In the genomic region with DNA sequence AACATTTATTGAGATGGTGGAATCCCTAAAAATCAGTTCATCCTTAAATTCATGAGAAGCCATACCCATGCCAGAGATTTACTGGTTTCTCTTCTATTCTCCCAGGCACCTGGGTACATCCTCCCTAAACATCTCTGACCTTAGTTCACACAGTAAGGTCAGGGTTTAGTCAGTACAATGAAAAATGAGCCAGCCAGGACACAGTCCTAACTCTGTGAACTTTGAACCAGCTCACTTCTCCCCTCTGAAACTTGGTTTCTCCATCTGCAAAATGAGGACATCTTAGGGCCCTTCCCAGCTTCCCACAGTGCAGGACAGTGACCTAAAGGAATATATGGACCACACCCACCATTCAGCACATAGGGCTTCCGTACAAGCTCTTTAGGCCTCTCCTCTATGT, we compare ENCODE assay signal across 10 cellular contexts. TPM values are rescaled to one million over a fixed set of nuclear protein-coding genes. Genes with fewer than 3 reads are reported as not detected.
DNase-seq lines count a peak whose midpoint lies in the region; ATAC-seq, FAIRE-seq and TF ChIP-seq lines count a peak whose summit lies in the region.
"Had no signal": no experiment of that assay in that cellular context is flagged by ENCODE, and none has a peak within 500 bp of the region (broad histone marks: within the 10 kb centered on the region; RNA-seq: fewer than 3 reads in every experiment).

No MANE protein-coding gene starts in this region.

- H3K4me2 ChIP-seq in Loucy (ENCODE audit: low read depth, low read length, poor library complexity, severe bottlenecking) (peak overlapping the region; percentile 88), K562 (ENCODE audit: insufficient read depth, low read length) (peak overlapping the region; percentile 99)

- H3K36me3 ChIP-seq in GM06990 (ENCODE audit: control insufficient read depth, insufficient read depth, low read length) (peaks cover 33% of the 10 kb centered on the region), Loucy (ENCODE audit: insufficient read depth, low read length) (peaks cover 4% of the 10 kb centered on the region; the same call in 1 of the 2 replicates), K562 (ENCODE audit: control insufficient read depth, insufficient read depth, low read length) (peaks cover 81% of the 10 kb centered on the region)

- H3K27ac ChIP-seq in K562 (ENCODE audit: extremely low read depth, low read depth, low read length): no peak overlapping the region

- POLR2A ChIA-PET in K562 (lab: Yijun Ruan, JAX): interaction anchor here (1.1 to 2.2 kb wide), 2 partner anchors 9 to 10 kb away, joined by 3 to 12 read pairs; no protein-coding TSS in a partner anchor

- H3K79me2 ChIP-seq in Loucy (ENCODE audit: insufficient read depth, low read length) (peaks cover 37% of the 10 kb centered on the region), K562 (ENCODE audit: control insufficient read depth, insufficient read depth, low read length) (peaks cover 58% of the 10 kb centered on the region)

- FAIRE-seq in K562 (lab: Jason Lieb, UNC): no peak

- peaks cover 8% of the 10 kb centered on the region for H3K36me3 Mint-ChIP-seq in neural crest cell (ENCODE audit: low read depth)

- DNase-seq in GM06990 (ENCODE audit: extremely low read depth, insufficient read length) (no peak), K562 (ENCODE audit: extremely low read depth in 1 of 4, low spot score in 3 of 4) (no peak), neural crest cell (ENCODE audit: low read depth, low spot score) (no peak), hypothalamus (lab: John Stamatoyannopoulos, UW) (no peak), AG08395 (ENCODE audit: low spot score) (no peak), NCI-H1092 treated with DMSO at 0.1 percent for 48 hours (lab: John Stamatoyannopoulos, UW) (no peak)
- DNase-seq: EL, H7, NCI-H1105 treated with DMSO at 0.1 percent for 48 hours had no signal

- 0% methylated on average over 1 of the region's 1 CpG for WGBS in K562 (ENCODE audit: insufficient coverage, low coverage, missing lambda C conversion rate)

- no peak for TF ChIP-seq RAD21 in K562 (CRISPR knock-in tag; conservative IDR thresholded peaks at IDR 0.05 in 1 of 2, IDR thresholded peaks at IDR 0.05 in 1 of 2)

- no peaks in the 10 kb centered on the region for H3K9me3 Mint-ChIP-seq in neural crest cell

- H3K9ac ChIP-seq in Loucy (ENCODE audit: low read depth, low read length, poor library complexity, severe bottlenecking): peak overlapping the region; percentile 87
- peak overlapping the region; percentile 65 to 96; a peak in 3 of 4 replicates for H3K9ac ChIP-seq in K562 (ENCODE audit: insufficient read depth in 1 of 2, low read depth in 2 of 2, low read length in 2 of 2)

- no peak for ATAC-seq in K562

- no peaks in the 10 kb centered on the region for H3K27me3 Mint-ChIP-seq in neural crest cell (ENCODE audit: low read depth)

- peak overlapping the region; percentile 58 for H3K4me3 Mint-ChIP-seq in neural crest cell

- no TSS peak for BruUV-seq in K562 (replicated peaks; lab: Mats Ljungman, UMichigan)

- H3K9me3 ChIP-seq in Loucy (ENCODE audit: insufficient read depth, low read depth, low read length) (no peaks in the 10 kb centered on the region), K562 (replicated peaks; ENCODE audit: control insufficient read depth, insufficient read depth, low read depth, low read length) (no peaks in the 10 kb centered on the region)

- peaks cover 33% of the 10 kb centered on the region for H3K4me1 Mint-ChIP-seq in neural crest cell

- TF ChIP-seq CTCF in GM06990 (IDR thresholded peaks at IDR 0.05; ENCODE audit: insufficient read depth, low read length, poor library complexity, severe bottlenecking): no peak
- no peak for TF ChIP-seq CTCF in Loucy (conservative IDR thresholded peaks at IDR 0.05; ENCODE audit: low read length)
- no peak for TF ChIP-seq CTCF in K562 (IDR thresholded peaks at IDR 0.05 in 2 of 3, conservative IDR thresholded peaks at IDR 0.05 in 1 of 3; ENCODE audit: insufficient read depth in 2 of 3, low read depth in 1 of 3, low read length in 3 of 3)
- TF ChIP-seq CTCF in neural crest cell (conservative IDR thresholded peaks at IDR 0.05): no peak

- H3K9me1 ChIP-seq in K562 (ENCODE audit: control insufficient read depth, insufficient read depth, low read length): no peaks in the 10 kb centered on the region

- in situ Hi-C loops in K562 (cut with MboI): no loop called here

- no peaks in the 10 kb centered on the region for H3F3A ChIP-seq in Loucy (ENCODE audit: low read depth)

- H4K20me1 ChIP-seq in Loucy (ENCODE audit: insufficient read depth, low read length, poor library complexity, severe bottlenecking): no peaks in the 10 kb centered on the region
- H4K20me1 ChIP-seq in K562 (replicated peaks; ENCODE audit: control insufficient read depth, insufficient read depth, low read length): no peaks in the 10 kb centered on the region; the same call in 1 of the 2 replicates

- H2AFZ ChIP-seq in Loucy (ENCODE audit: low read length): no peak overlapping the region
- no peak overlapping the region for H2AFZ ChIP-seq in K562 (ENCODE audit: low read depth, low read length)

- CTCF ChIA-PET in K562 (lab: Yijun Ruan, JAX; ENCODE audit: low intra/inter-chr PET ratio): no interaction called here

- H3K27me3 ChIP-seq in GM06990 (replicated peaks; ENCODE audit: control insufficient read depth, insufficient read depth, low read length): no peaks in the 10 kb centered on the region
- no peaks in the 10 kb centered on the region for H3K27me3 ChIP-seq in Loucy (ENCODE audit: insufficient read depth, low read length, poor library complexity, severe bottlenecking)
- H3K27me3 ChIP-seq in K562 (ENCODE audit: control insufficient read depth in 2 of 2, insufficient read depth in 2 of 2, low read length in 2 of 2): no peaks in the 10 kb centered on the region

- peak overlapping the region; percentile 44 for H3K27ac Mint-ChIP-seq in neural crest cell (ENCODE audit: unreplicated experiment)

- TF ChIP-seq POLR2A in K562 (conservative IDR thresholded peaks at IDR 0.05): no peak

- TF ChIP-seq EP300 in K562 (IDR thresholded peaks at IDR 0.05; ENCODE audit: low read length): no peak

- no peaks in the 10 kb centered on the region for H3K9me2 ChIP-seq in Loucy (replicated peaks; ENCODE audit: low read depth, low read length)

- peaks cover 6% of the 10 kb centered on the region for H3K4me1 ChIP-seq in Loucy (ENCODE audit: insufficient read depth, low read length, poor library complexity, severe bottlenecking)
- peaks cover 6 to 19% of the 10 kb centered on the region in 2 experiments; a peak in 4 of 5 replicates for H3K4me1 ChIP-seq in K562 (replicated peaks in 1 of 2; ENCODE audit: control insufficient read depth in 2 of 2, insufficient read depth in 2 of 2, low read length in 2 of 2)

- peak overlapping the region; percentile 100 for H3K4me3 ChIP-seq in GM06990 (replicated peaks; ENCODE audit: low read depth, low read length)
- H3K4me3 ChIP-seq in Loucy (ENCODE audit: low read length, poor library complexity, severe bottlenecking): peak overlapping the region; percentile 96
- H3K4me3 ChIP-seq in K562: peak overlapping the region; percentile 69

- intact Hi-C loops in K562 (cut with micrococcal nuclease): no loop called here

RNA-seq across cellular contexts. Expression of a gene that starts 1.9 kb away (rescaled TPM):
- 76.0 and 149 TPM in 2 replicates for total RNA-seq in K562 (2011; cell fraction: chromatin; rRNA removed; ENCODE audit: low replicate concordance)
- 135 and 143 TPM in 2 replicates for total RNA-seq in K562 (2011; cell fraction: nucleolus; rRNA removed)
- total RNA-seq in K562 (2011; cell fraction: nucleoplasm; rRNA removed): 111 and 128 TPM in 2 replicates
- 92.5 and 116 TPM in 2 replicates for total RNA-seq in K562 (2014; rRNA removed)
- 80.3 and 98.2 TPM in 2 replicates for total RNA-seq in K562 (2014; rRNA removed; fragmentation: Illumina TruSeq; extraction: Trizol)
- total RNA-seq in K562 (2015; rRNA removed; fragmentation: Illumina TruSeq; extraction: Trizol): 143 and 148 TPM in 2 replicates
- 116 and 120 TPM in 2 replicates for total RNA-seq in K562 (2021)
- polyA plus RNA-seq in K562 (2011; rRNA removed): 121 and 136 TPM in 2 replicates
- polyA plus RNA-seq in K562 (2011; cell fraction: cytosol; rRNA removed): 104 and 115 TPM in 2 replicates
- 133 and 168 TPM in 2 replicates for polyA plus RNA-seq in K562 (2011; cell fraction: nucleus; rRNA removed)
- polyA plus RNA-seq in K562 (2012): 49.6 and 125 TPM in 2 replicates
- 161 and 166 TPM in 2 replicates for polyA plus RNA-seq in K562 (2014; fragmentation: Illumina TruSeq; extraction: Trizol)
- polyA plus RNA-seq in K562 (2014; fragmentation: Nextera tagmentation; extraction: Ambion mirVana): 100 to 1,000 TPM; 183 to 342 TPM
- 174 and 221 TPM in 2 replicates for polyA plus RNA-seq in K562 (2014; rRNA removed)
- polyA minus RNA-seq in K562 (2011; rRNA and poly(A)+ RNA removed): 60.7 and 71.9 TPM in 2 replicates
- 42.1 and 58.9 TPM in 2 replicates for polyA minus RNA-seq in K562 (2011; cell fraction: cytosol; rRNA and poly(A)+ RNA removed)
- polyA minus RNA-seq in K562 (2011; cell fraction: nucleus; rRNA and poly(A)+ RNA removed): 83.7 and 100 TPM in 2 replicates
- 40.9 and 42.4 TPM in 2 replicates for total RNA-seq in neural crest cell

RNA-seq across cellular contexts. Expression of a gene that starts 2.1 kb away (rescaled TPM):
- total RNA-seq in K562 (2011; cell fraction: chromatin; rRNA removed; ENCODE audit: low replicate concordance): 8.9 and 23.0 TPM in 2 replicates
- 31.7 and 39.2 TPM in 2 replicates for total RNA-seq in K562 (2011; cell fraction: nucleolus; rRNA removed)
- total RNA-seq in K562 (2011; cell fraction: nucleoplasm; rRNA removed): 38.3 and 59.1 TPM in 2 replicates
- total RNA-seq in K562 (2014; rRNA removed) (193 and 230 TPM in 2 replicates), K562 (2014; rRNA removed; fragmentation: Illumina TruSeq; extraction: Trizol) (86.1 and 94.7 TPM in 2 replicates), K562 (2015; rRNA removed; fragmentation: Illumina TruSeq; extraction: Trizol) (161 and 163 TPM in 2 replicates), K562 (2021) (150 and 154 TPM in 2 replicates), neural crest cell (91.2 and 92.5 TPM in 2 replicates)
- polyA plus RNA-seq in K562 (2011; rRNA removed) (121 and 166 TPM in 2 replicates), K562 (2014; fragmentation: Illumina TruSeq; extraction: Trizol) (144 and 249 TPM in 2 replicates), K562 (2014; fragmentation: Nextera tagmentation; extraction: Ambion mirVana) (100 to 1,000 TPM; 232 to 235 TPM), K562 (2014; rRNA removed) (264 and 272 TPM in 2 replicates)
- polyA plus RNA-seq in K562 (2011; cell fraction: cytosol; rRNA removed): 306 and 470 TPM in 2 replicates
- polyA plus RNA-seq in K562 (2011; cell fraction: nucleus; rRNA removed): 70.5 and 75.2 TPM in 2 replicates
- 187 and 315 TPM in 2 replicates for polyA plus RNA-seq in K562 (2012)
- 38.5 and 45.4 TPM in 2 replicates for polyA minus RNA-seq in K562 (2011; rRNA and poly(A)+ RNA removed)
- 64.4 and 107 TPM in 2 replicates for polyA minus RNA-seq in K562 (2011; cell fraction: cytosol; rRNA and poly(A)+ RNA removed)
- polyA minus RNA-seq in K562 (2011; cell fraction: nucleus; rRNA and poly(A)+ RNA removed): 21.5 and 40.7 TPM in 2 replicates

RNA-seq across cellular contexts. Expression of a gene that starts 21.2 kb away (rescaled TPM):
- 0.05 and 0.53 TPM in 2 replicates for total RNA-seq in K562 (2011; cell fraction: chromatin; rRNA removed; ENCODE audit: low replicate concordance)
- not detected in 2 replicates for total RNA-seq in K562 (2011; cell fraction: nucleolus; rRNA removed)
- total RNA-seq in K562 (2011; cell fraction: nucleoplasm; rRNA removed): 0.07 and 0.08 TPM in 2 replicates
- total RNA-seq in K562 (2014; rRNA removed) (2.0 TPM in 1 of 2 replicates, not detected in the other), K562 (2014; rRNA removed; fragmentation: Illumina TruSeq; extraction: Trizol) (0.40 TPM in 1 of 2 replicates, not detected in the other), K562 (2015; rRNA removed; fragmentation: Illumina TruSeq; extraction: Trizol) (0.40 and 0.45 TPM in 2 replicates), K562 (2021) (0.38 and 1.2 TPM in 2 replicates), neural crest cell (37.2 and 40.0 TPM in 2 replicates)
- polyA plus RNA-seq in K562 (2011; rRNA removed) (0.01 and 0.11 TPM in 2 replicates), K562 (2014; fragmentation: Illumina TruSeq; extraction: Trizol) (0.69 TPM in 1 of 2 replicates, not detected in the other), K562 (2014; fragmentation: Nextera tagmentation; extraction: Ambion mirVana) (under 1 TPM; under 0.01 to 0.31 TPM), K562 (2014; rRNA removed) (not detected in 2 replicates)
- polyA plus RNA-seq in K562 (2011; cell fraction: cytosol; rRNA removed): under 0.01 TPM in 1 of 2 replicates, not detected in the other
- polyA plus RNA-seq in K562 (2011; cell fraction: nucleus; rRNA removed): 0.03 and 0.46 TPM in 2 replicates
- polyA plus RNA-seq in K562 (2012): 0.03 and 0.34 TPM in 2 replicates
- polyA minus RNA-seq in K562 (2011; rRNA and poly(A)+ RNA removed): 0.35 TPM in 1 of 2 replicates, not detected in the other
- not detected in 2 replicates for polyA minus RNA-seq in K562 (2011; cell fraction: cytosol; rRNA and poly(A)+ RNA removed)
- not detected in 2 replicates for polyA minus RNA-seq in K562 (2011; cell fraction: nucleus; rRNA and poly(A)+ RNA removed)

RNA-seq across cellular contexts. Expression of a gene that starts 24.9 kb away (rescaled TPM):
- total RNA-seq in K562 (2011; cell fraction: chromatin; rRNA removed; ENCODE audit: low replicate concordance): 94.0 and 114 TPM in 2 replicates
- 63.4 and 68.9 TPM in 2 replicates for total RNA-seq in K562 (2011; cell fraction: nucleolus; rRNA removed)
- total RNA-seq in K562 (2011; cell fraction: nucleoplasm; rRNA removed): 87.3 and 103 TPM in 2 replicates
- total RNA-seq in K562 (2014; rRNA removed) (37.4 and 48.6 TPM in 2 replicates), K562 (2014; rRNA removed; fragmentation: Illumina TruSeq; extraction: Trizol) (35.0 and 36.3 TPM in 2 replicates), K562 (2015; rRNA removed; fragmentation: Illumina TruSeq; extraction: Trizol) (39.8 and 41.8 TPM in 2 replicates), K562 (2021) (46.6 and 47.4 TPM in 2 replicates), neural crest cell (112 and 118 TPM in 2 replicates)
- polyA plus RNA-seq in K562 (2011; rRNA removed) (50.4 and 69.7 TPM in 2 replicates), K562 (2014; fragmentation: Illumina TruSeq; extraction: Trizol) (69.6 and 80.2 TPM in 2 replicates), K562 (2014; fragmentation: Nextera tagmentation; extraction: Ambion mirVana) (10 to 100 TPM; 31.0 to 56.5 TPM), K562 (2014; rRNA removed) (45.7 and 48.1 TPM in 2 replicates)
- 63.7 and 84.2 TPM in 2 replicates for polyA plus RNA-seq in K562 (2011; cell fraction: cytosol; rRNA removed)
- polyA plus RNA-seq in K562 (2011; cell fraction: nucleus; rRNA removed): 51.5 and 52.6 TPM in 2 replicates
- 43.4 and 52.5 TPM in 2 replicates for polyA plus RNA-seq in K562 (2012)
- polyA minus RNA-seq in K562 (2011; rRNA and poly(A)+ RNA removed): 46.0 and 51.2 TPM in 2 replicates
- 33.3 and 34.1 TPM in 2 replicates for polyA minus RNA-seq in K562 (2011; cell fraction: cytosol; rRNA and poly(A)+ RNA removed)
- 28.7 and 41.0 TPM in 2 replicates for polyA minus RNA-seq in K562 (2011; cell fraction: nucleus; rRNA and poly(A)+ RNA removed)

RNA-seq across cellular contexts. Expression of a gene that starts 29.8 kb away (rescaled TPM):
- 8.7 and 27.7 TPM in 2 replicates for total RNA-seq in K562 (2011; cell fraction: chromatin; rRNA removed; ENCODE audit: low replicate concordance)
- total RNA-seq in K562 (2011; cell fraction: nucleolus; rRNA removed): 17.0 and 19.1 TPM in 2 replicates
- total RNA-seq in K562 (2011; cell fraction: nucleoplasm; rRNA removed): 18.7 and 31.4 TPM in 2 replicates
- total RNA-seq in K562 (2014; rRNA removed): 111 and 117 TPM in 2 replicates
- total RNA-seq in K562 (2014; rRNA removed; fragmentation: Illumina TruSeq; extraction: Trizol): 15.2 and 17.4 TPM in 2 replicates
- 39.0 and 39.7 TPM in 2 replicates for total RNA-seq in K562 (2015; rRNA removed; fragmentation: Illumina TruSeq; extraction: Trizol)
- total RNA-seq in K562 (2021): 54.7 and 69.0 TPM in 2 replicates
- polyA plus RNA-seq in K562 (2011; rRNA removed): 33.1 and 41.1 TPM in 2 replicates
- polyA plus RNA-seq in K562 (2011; cell fraction: cytosol; rRNA removed): 47.3 and 113 TPM in 2 replicates
- polyA plus RNA-seq in K562 (2011; cell fraction: nucleus; rRNA removed): 28.1 and 43.0 TPM in 2 replicates
- polyA plus RNA-seq in K562 (2012): 55.6 and 65.9 TPM in 2 replicates
- polyA plus RNA-seq in K562 (2014; fragmentation: Illumina TruSeq; extraction: Trizol): 31.4 and 55.9 TPM in 2 replicates
- polyA plus RNA-seq in K562 (2014; fragmentation: Nextera tagmentation; extraction: Ambion mirVana): 1 to 10 TPM; 1.8 to 3.5 TPM
- 84.2 and 84.6 TPM in 2 replicates for polyA plus RNA-seq in K562 (2014; rRNA removed)
- polyA minus RNA-seq in K562 (2011; rRNA and poly(A)+ RNA removed): 17.0 and 24.2 TPM in 2 replicates
- polyA minus RNA-seq in K562 (2011; cell fraction: cytosol; rRNA and poly(A)+ RNA removed): 25.4 and 28.5 TPM in 2 replicates
- polyA minus RNA-seq in K562 (2011; cell fraction: nucleus; rRNA and poly(A)+ RNA removed): 7.8 and 8.3 TPM in 2 replicates
- total RNA-seq in neural crest cell: 31.6 and 36.0 TPM in 2 replicates

Comparison
In these comparisons a context has a peak if more than half of its experiments do, and no peak if none do; other contexts are left out.
1. RNA of a gene that starts 21.2 kb away (total RNA-seq): 37.2 to 40.0 TPM in neural crest cell; 0.05 to 2.0 TPM in K562; every median in the first group is over 10 times any median in the second.
2. Peak in every context shown above with its lines, with median percentiles within 50 percentile points of each other: H3K4me3 ChIP-seq.